Comparison of ENCODE assay signal across 1 cellular context in the genomic region with DNA sequence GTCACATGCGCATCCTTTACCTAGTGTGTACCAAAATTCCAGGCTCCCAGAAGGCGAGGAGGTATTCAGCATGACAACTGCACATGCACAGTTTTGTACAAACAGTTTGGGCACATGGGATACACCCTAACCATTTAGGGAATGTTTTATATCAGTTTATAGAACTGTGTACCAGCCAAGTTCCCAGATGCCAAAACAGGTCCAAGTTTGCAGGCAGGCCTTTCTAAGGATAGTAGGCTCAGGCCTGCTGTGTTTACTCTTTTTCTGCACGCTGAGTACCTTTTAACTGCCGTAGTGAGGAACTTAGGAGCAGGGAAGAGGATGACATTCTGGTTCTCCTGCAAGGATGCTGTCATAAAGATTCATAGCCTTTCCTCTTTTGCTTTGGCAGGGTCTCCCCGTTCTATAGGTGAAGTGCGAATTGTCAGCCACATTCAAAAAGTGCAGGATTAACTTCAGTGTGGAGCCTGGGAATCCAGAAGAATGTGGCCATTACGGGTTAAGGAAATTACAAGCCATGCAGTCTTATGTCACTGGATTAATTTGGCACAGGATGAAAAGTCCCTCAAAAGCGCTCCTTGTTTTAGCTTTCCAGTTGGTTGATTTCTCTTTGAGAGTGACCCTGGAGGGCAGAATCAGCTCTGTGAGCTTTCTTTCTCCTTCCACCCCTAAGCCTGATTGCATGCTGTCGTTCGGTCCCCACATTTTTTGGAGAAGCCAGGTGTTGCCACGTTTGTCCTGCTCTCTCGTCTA.
TF ChIP-seq lines count a peak whose summit lies in the region.

No MANE protein-coding gene starts in this region.

TF ChIP-seq in H1, 55 proteins besides CTCF, POLR2A, EP300 and RAD21:
- TF ChIP-seq ASH2L (IDR thresholded peaks at IDR 0.05; ENCODE audit: low read length) (no peak), BACH1 (IDR thresholded peaks at IDR 0.05; ENCODE audit: low read length) (no peak), SP4 (IDR thresholded peaks at IDR 0.05; ENCODE audit: low read length) (no peak), JUND (IDR thresholded peaks at IDR 0.05; ENCODE audit: low read length) (no peak), KDM4A (IDR thresholded peaks at IDR 0.05; ENCODE audit: low read depth, low read length, severe bottlenecking) (no peak), CREB1 (IDR thresholded peaks at IDR 0.05) (no peak), CHD1 (IDR thresholded peaks at IDR 0.05; ENCODE audit: low read depth, low read length) (no peak), CBX5 (IDR thresholded peaks at IDR 0.05; ENCODE audit: low read depth, low read length) (no peak), KDM1A (IDR thresholded peaks at IDR 0.05; ENCODE audit: borderline replicate concordance, low read length) (no peak), JUN (IDR thresholded peaks at IDR 0.05; ENCODE audit: low read depth, low read length) (no peak), TEAD4 (IDR thresholded peaks at IDR 0.05; ENCODE audit: low read depth, low read length) (no peak), MAFK (IDR thresholded peaks at IDR 0.05; ENCODE audit: low read depth, low read length) (no peak), TBP (IDR thresholded peaks at IDR 0.05; ENCODE audit: low read depth, low read length) (no peak), RNF2 (IDR thresholded peaks at IDR 0.05; ENCODE audit: borderline replicate concordance, low read depth, low read length, missing control alignments, poor library complexity, severe bottlenecking) (no peak)
- TF ChIP-seq, protein P1, sequence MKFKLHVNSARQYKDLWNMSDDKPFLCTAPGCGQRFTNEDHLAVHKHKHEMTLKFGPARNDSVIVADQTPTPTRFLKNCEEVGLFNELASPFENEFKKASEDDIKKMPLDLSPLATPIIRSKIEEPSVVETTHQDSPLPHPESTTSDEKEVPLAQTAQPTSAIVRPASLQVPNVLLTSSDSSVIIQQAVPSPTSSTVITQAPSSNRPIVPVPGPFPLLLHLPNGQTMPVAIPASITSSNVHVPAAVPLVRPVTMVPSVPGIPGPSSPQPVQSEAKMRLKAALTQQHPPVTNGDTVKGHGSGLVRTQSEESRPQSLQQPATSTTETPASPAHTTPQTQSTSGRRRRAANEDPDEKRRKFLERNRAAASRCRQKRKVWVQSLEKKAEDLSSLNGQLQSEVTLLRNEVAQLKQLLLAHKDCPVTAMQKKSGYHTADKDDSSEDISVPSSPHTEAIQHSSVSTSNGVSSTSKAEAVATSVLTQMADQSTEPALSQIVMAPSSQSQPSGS (IDR thresholded peaks at IDR 0.05; ENCODE audit: low read length), result no peak
